ENCODE assay signal across 8 cellular contexts in the genomic region with DNA sequence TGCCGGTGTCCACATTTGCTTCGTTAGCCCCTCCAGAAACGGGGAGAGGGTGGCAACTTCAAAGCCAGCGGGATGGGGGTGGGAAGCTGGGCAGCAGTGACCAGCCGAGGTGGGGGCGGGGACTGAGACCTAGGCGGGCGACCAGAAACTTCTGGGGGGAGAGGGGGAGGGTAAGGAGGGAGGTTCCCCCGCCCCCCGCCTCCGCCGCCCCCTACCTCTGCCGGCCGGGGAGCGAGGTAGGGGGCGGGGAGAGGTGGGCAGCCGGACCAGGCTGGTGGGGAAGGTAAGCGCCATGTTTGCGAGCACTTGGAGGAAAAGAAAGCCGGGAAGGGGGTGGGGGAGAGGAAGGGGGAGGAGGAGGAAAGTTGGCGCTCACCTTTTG. TPM values are rescaled to one million over a fixed set of nuclear protein-coding genes. Genes with fewer than 3 reads are reported as not detected.
DNase-seq lines count a peak whose midpoint lies in the region; ATAC-seq, FAIRE-seq and TF ChIP-seq lines count a peak whose summit lies in the region.

No MANE protein-coding gene starts in this region.

- H3K27ac ChIP-seq in BLaER1 treated with 17β-estradiol and CSF1 and Interleukin-3, amounts not matched to agents 10 nM and 100 nM: no peak overlapping the region
- no peak overlapping the region for H3K27ac ChIP-seq in spleen

- H3K4me1 Mint-ChIP-seq in activated naive CD8-positive, alpha-beta T cell treated with anti-CD3 and anti-CD28 coated beads for 36 hours: peaks cover 15% of the 10 kb centered on the region

- peaks cover 77 to 91% (median 83%) of the 10 kb centered on the region in 11 experiments for H3K27me3 ChIP-seq in BLaER1 treated with 17β-estradiol and CSF1 and Interleukin-3, amounts not matched to agents 10 nM and 100 nM
- peaks cover 4 to 100% (median 76%) of the 10 kb centered on the region in 7 donors for H3K27me3 ChIP-seq in spleen (replicated peaks in 1 of 7)

- no peak overlapping the region for H3K27ac Mint-ChIP-seq in activated naive CD8-positive, alpha-beta T cell treated with anti-CD3 and anti-CD28 coated beads for 36 hours

- FAIRE-seq in HTR-8/SVneo (lab: Jason Lieb, UNC): no peak

- DNase-seq in HTR-8/SVneo (ENCODE audit: insufficient read length, low spot score): peak; percentile 74
- DNase-seq in activated naive CD8-positive, alpha-beta T cell treated with anti-CD3 and anti-CD28 coated beads for 36 hours: no peak
- DNase-seq in spleen: no peak
- no peak for DNase-seq in COLO829 (ENCODE audit: low spot score)

- peak overlapping the region; percentile 81 for H3K4me3 Mint-ChIP-seq in activated naive CD8-positive, alpha-beta T cell treated with anti-CD3 and anti-CD28 coated beads for 36 hours

- TF ChIP-seq POLR2A in spleen (IDR thresholded peaks at IDR 0.05): no peak

- no peaks in the 10 kb centered on the region for H3K36me3 Mint-ChIP-seq in activated naive CD8-positive, alpha-beta T cell treated with anti-CD3 and anti-CD28 coated beads for 36 hours

- TF ChIP-seq CTCF in spleen (IDR thresholded peaks at IDR 0.05 in 8 of 11, conservative IDR thresholded peaks at IDR 0.05 in 3 of 11): no peak

- H3K4me1 ChIP-seq in BLaER1 treated with 17β-estradiol and CSF1 and Interleukin-3, amounts not matched to agents 10 nM and 100 nM: peaks cover 17 to 22% (median 20%) of the 10 kb centered on the region in 10 experiments
- peaks cover 13 to 38% (median 35%) of the 10 kb centered on the region in 6 donors for H3K4me1 ChIP-seq in spleen

- H3K4me3 ChIP-seq in BLaER1 treated with 17β-estradiol and CSF1 and Interleukin-3, amounts not matched to agents 10 nM and 100 nM: peak overlapping the region; percentile 54 to 71 (median 61)
- H3K4me3 ChIP-seq in iPS-11a (ENCODE audit: low read depth, low read length) (peak overlapping the region; percentile 96), spleen (peak overlapping the region; percentile 45 to 80 (median 62))

- intact Hi-C loops in spleen (cut with DNase I; ENCODE audit: low total_unique reads): no loop called here

- no peak for ATAC-seq in HG02759 (IDR thresholded peaks at IDR 0.05; ENCODE audit: unreplicated experiment)
- no peak for ATAC-seq in HG02870 (IDR thresholded peaks at IDR 0.05; ENCODE audit: unreplicated experiment)

- H3K27me3 Mint-ChIP-seq in activated naive CD8-positive, alpha-beta T cell treated with anti-CD3 and anti-CD28 coated beads for 36 hours: peaks cover 82% of the 10 kb centered on the region

- no peaks in the 10 kb centered on the region for H3K36me3 ChIP-seq in BLaER1 treated with 17β-estradiol and CSF1 and Interleukin-3, amounts not matched to agents 10 nM and 100 nM
- H3K36me3 ChIP-seq in spleen: no peaks in the 10 kb centered on the region

- H3K4me2 ChIP-seq in BLaER1 treated with 17β-estradiol and CSF1 and Interleukin-3, amounts not matched to agents 10 nM and 100 nM: peak overlapping the region; percentile 89 to 99 (median 96)

- peaks cover 0 to 28% (median 19%) of the 10 kb centered on the region in 11 experiments; a peak in 15 of 22 replicates for H4K20me1 ChIP-seq in BLaER1 treated with 17β-estradiol and CSF1 and Interleukin-3, amounts not matched to agents 10 nM and 100 nM

- peak overlapping the region in 9 of 11 experiments; percentile 7 to 60 (median 38); a peak in 9 of 22 replicates for H3K9ac ChIP-seq in BLaER1 treated with 17β-estradiol and CSF1 and Interleukin-3, amounts not matched to agents 10 nM and 100 nM

- no peaks in the 10 kb centered on the region for H3K9me3 Mint-ChIP-seq in activated naive CD8-positive, alpha-beta T cell treated with anti-CD3 and anti-CD28 coated beads for 36 hours

- WGBS in spleen, 5 donors: 0 to 4% (median 1%) methylated on average over 19 to 21 of the region's 21 CpGs

- peaks cover 0 to 15% (median 10%) of the 10 kb centered on the region in 11 experiments; a peak in 14 of 22 replicates for H3K9me3 ChIP-seq in BLaER1 treated with 17β-estradiol and CSF1 and Interleukin-3, amounts not matched to agents 10 nM and 100 nM (replicated peaks in 1 of 11)
- H3K9me3 ChIP-seq in spleen: no peaks in the 10 kb centered on the region

RNA-seq across cellular contexts. Expression of a gene that starts 1.3 kb away (rescaled TPM):
- under 1 TPM in 1 of 2 experiments, not detected in 1; 0.04 TPM for total RNA-seq in activated naive CD8-positive, alpha-beta T cell treated with anti-CD3 and anti-CD28 coated beads for 36 hours
- total RNA-seq in spleen: under 1 TPM in 3 of 7 donors, not detected in 4; 0.34 to 0.51 (median 0.39) TPM
- polyA plus RNA-seq in spleen: under 1 TPM; 0.03 to 0.05 (median 0.04) TPM

RNA-seq across cellular contexts. Expression of a gene that starts 11.7 kb away (rescaled TPM):
- total RNA-seq in activated naive CD8-positive, alpha-beta T cell treated with anti-CD3 and anti-CD28 coated beads for 36 hours: 10 to 100 TPM; 39.7 to 42.7 TPM
- 10 to 100 TPM; 20.4 to 34.3 (median 27.5) TPM for total RNA-seq in spleen
- polyA plus RNA-seq in spleen: 10 to 100 TPM; 11.9 to 13.8 (median 13.3) TPM
